Comparison of ENCODE assay signal across 8 cellular contexts in the genomic region with DNA sequence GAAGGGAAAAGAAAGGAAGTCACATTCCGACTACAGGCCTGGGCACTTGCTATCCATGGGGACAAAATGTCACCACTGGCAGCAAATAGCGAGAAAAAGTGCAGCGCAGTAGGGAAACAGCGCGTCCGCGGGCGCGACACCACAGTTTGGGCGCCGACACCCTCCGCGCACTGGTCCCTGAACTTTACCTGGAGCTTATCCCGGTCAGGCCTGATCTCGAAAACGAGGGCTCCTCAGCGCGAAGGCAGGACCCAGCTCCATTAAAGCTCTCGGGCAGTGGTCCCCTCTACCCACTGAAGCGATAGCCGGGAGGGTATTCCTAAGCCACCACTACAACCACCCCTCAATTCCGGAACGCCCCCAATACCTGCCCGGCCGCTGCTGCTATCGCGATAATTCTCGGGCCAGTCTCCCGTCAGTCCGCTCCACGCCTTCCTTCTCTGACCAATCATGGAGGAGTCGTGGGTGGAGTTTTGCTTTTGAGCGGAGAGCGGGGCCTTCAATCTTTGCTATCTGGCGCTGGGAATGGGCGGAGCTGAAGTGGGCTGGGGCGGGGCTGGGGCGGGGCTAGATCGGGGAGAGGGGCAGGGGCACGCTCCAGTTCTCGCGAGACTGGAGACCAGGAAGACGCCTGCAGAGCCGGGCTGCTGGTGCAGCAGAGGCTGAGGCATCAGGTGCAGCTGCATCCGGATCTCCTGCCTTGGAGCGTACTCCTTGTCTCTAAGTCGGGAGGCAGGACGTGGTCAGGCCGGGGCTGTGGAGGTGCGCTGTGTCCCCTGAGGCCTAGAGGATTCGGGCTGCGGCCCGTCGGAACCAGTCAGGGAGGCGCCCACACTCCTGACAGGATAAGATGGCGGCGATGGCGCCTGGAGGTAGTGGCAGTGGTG. TPM values are rescaled to one million over a fixed set of nuclear protein-coding genes. Genes with fewer than 3 reads are reported as not detected.
DNase-seq lines count a peak whose midpoint lies in the region; ATAC-seq and TF ChIP-seq lines count a peak whose summit lies in the region.

A gene with protein sequence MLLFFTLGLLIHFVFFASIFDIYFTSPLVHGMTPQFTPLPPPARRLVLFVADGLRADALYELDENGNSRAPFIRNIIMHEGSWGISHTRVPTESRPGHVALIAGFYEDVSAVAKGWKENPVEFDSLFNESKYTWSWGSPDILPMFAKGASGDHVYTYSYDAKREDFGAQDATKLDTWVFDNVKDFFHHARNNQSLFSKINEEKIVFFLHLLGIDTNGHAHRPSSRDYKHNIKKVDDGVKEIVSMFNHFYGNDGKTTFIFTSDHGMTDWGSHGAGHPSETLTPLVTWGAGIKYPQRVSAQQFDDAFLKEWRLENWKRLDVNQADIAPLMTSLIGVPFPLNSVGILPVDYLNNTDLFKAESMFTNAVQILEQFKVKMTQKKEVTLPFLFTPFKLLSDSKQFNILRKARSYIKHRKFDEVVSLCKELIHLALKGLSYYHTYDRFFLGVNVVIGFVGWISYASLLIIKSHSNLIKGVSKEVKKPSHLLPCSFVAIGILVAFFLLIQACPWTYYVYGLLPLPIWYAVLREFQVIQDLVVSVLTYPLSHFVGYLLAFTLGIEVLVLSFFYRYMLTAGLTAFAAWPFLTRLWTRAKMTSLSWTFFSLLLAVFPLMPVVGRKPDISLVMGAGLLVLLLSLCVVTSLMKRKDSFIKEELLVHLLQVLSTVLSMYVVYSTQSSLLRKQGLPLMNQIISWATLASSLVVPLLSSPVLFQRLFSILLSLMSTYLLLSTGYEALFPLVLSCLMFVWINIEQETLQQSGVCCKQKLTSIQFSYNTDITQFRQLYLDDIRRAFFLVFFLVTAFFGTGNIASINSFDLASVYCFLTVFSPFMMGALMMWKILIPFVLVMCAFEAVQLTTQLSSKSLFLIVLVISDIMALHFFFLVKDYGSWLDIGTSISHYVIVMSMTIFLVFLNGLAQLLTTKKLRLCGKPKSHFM (minus strand): TSS at position 401 of the 887 bp plus-strand sequence. CDS start 25,703 bp downstream, outside the sequence.
A gene with protein sequence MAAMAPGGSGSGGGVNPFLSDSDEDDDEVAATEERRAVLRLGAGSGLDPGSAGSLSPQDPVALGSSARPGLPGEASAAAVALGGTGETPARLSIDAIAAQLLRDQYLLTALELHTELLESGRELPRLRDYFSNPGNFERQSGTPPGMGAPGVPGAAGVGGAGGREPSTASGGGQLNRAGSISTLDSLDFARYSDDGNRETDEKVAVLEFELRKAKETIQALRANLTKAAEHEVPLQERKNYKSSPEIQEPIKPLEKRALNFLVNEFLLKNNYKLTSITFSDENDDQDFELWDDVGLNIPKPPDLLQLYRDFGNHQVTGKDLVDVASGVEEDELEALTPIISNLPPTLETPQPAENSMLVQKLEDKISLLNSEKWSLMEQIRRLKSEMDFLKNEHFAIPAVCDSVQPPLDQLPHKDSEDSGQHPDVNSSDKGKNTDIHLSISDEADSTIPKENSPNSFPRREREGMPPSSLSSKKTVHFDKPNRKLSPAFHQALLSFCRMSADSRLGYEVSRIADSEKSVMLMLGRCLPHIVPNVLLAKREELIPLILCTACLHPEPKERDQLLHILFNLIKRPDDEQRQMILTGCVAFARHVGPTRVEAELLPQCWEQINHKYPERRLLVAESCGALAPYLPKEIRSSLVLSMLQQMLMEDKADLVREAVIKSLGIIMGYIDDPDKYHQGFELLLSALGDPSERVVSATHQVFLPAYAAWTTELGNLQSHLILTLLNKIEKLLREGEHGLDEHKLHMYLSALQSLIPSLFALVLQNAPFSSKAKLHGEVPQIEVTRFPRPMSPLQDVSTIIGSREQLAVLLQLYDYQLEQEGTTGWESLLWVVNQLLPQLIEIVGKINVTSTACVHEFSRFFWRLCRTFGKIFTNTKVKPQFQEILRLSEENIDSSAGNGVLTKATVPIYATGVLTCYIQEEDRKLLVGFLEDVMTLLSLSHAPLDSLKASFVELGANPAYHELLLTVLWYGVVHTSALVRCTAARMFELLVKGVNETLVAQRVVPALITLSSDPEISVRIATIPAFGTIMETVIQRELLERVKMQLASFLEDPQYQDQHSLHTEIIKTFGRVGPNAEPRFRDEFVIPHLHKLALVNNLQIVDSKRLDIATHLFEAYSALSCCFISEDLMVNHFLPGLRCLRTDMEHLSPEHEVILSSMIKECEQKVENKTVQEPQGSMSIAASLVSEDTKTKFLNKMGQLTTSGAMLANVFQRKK (plus strand): TSS at position 600 of the 887 bp plus-strand sequence. CDS start 251 bp downstream, at position 851.

- H4K20me1 ChIP-seq in IMR-90 (ENCODE audit: insufficient read depth, low read length), result peaks cover 20% of the 10 kb centered on the region; the same call in 1 of the 2 replicates

- peak; percentile 99 for DNase-seq in DMS 273 (lab: John Stamatoyannopoulos, UW; ENCODE audit: unreplicated experiment)
- DNase-seq in IMR-90, result peak; percentile 98
- DNase-seq in OCI-M1 (lab: John Stamatoyannopoulos, UW), result peak; percentile 98
- DNase-seq in activated T-cell treated with anti-CD3 and anti-CD28 coated beads for 24 hours (ENCODE audit: low read depth), result peak; percentile 92
- peak; percentile 90 for DNase-seq in epidermal melanocyte (ENCODE audit: insufficient read length, low spot score)
- peak; percentile 92 for DNase-seq in middle frontal gyrus (ENCODE audit: extremely low spot score, low spot score)
- peak; percentile 85 to 87 for DNase-seq in stimulated activated CD8-positive, alpha-beta memory T cell treated with anti-CD3 and anti-CD28 coated beads, Interleukin-2, amount 100 ng/mL, for 48 hours (ENCODE audit: low read depth in 2 of 2)

- in situ Hi-C loops in IMR-90 (cut with MboI; ENCODE audit: low sequenced_read_pairs), result loop anchor here (5.0 to 25.0 kb wide), 4 partner anchors 60 to 800 kb away; a partner anchor contains a TSS

- peak within 1 kb of the TSS; percentile 87 for H3K27ac ChIP-seq in IMR-90 (ENCODE audit: insufficient read depth, low read length)

- peak within 1 kb of the TSS; percentile 92 for H4K91ac ChIP-seq in IMR-90 (ENCODE audit: insufficient read depth, low read depth, low read length)

- H3K36me3 ChIP-seq in IMR-90 (ENCODE audit: control insufficient read depth, insufficient read depth, low read length), result no peaks in the 10 kb centered on the region

- H3K79me1 ChIP-seq in IMR-90 (ENCODE audit: low read depth in 1 of 2, low read length in 2 of 2), result peaks cover 9 to 35% of the 10 kb centered on the region in 2 experiments

- H3K4me3 ChIP-seq in IMR-90 (ENCODE audit: insufficient read depth, low read depth, low read length), result peak within 1 kb of the TSS; percentile 96

- BruUV-seq in IMR-90 (replicated peaks; lab: Mats Ljungman, UMichigan), result no TSS peak

- no peak for TF ChIP-seq RAD21 in IMR-90 (IDR thresholded peaks at IDR 0.05; ENCODE audit: low read length)

- dilution Hi-C loops in IMR-90 (cut with HindIII; ENCODE audit: low sequenced_read_pairs, unreplicated experiment), result no loop called here

- H3K4me1 ChIP-seq in IMR-90 (ENCODE audit: control insufficient read depth, insufficient read depth, low read length), result peaks cover 8% of the 10 kb centered on the region; the same call in 1 of the 2 replicates

- H4K8ac ChIP-seq in IMR-90 (ENCODE audit: low read depth in 2 of 2, low read length in 2 of 2), result peak within 1 kb of the TSS; percentile 85 to 94

- no peaks in the 10 kb centered on the region for H3K27me3 ChIP-seq in IMR-90 (ENCODE audit: control insufficient read depth, insufficient read depth, low read length)

- ATAC-seq in GM21528 (IDR thresholded peaks at IDR 0.05; ENCODE audit: low FRiP score, unreplicated experiment) (peak; percentile 93), IMR-90 (ENCODE audit: low read depth) (peak; percentile 95)

- peak; percentile 70 for TF ChIP-seq POLR2A in IMR-90 (IDR thresholded peaks at IDR 0.05; ENCODE audit: low read depth, low read length)

- no peaks in the 10 kb centered on the region for H3K9me3 ChIP-seq in IMR-90 (ENCODE audit: control insufficient read depth, insufficient read depth, low read length)

- peak within 1 kb of the TSS; percentile 88 for H3K9ac ChIP-seq in IMR-90 (ENCODE audit: low read depth, low read length)

- CTCF ChIA-PET in IMR-90 (lab: Yijun Ruan, JAX), result interaction anchor here (0.6 to 1.2 kb wide), 4 partner anchors 11 to 22 kb away, joined by 3 to 6 read pairs (median 4); no protein-coding TSS in a partner anchor

- H3K23ac ChIP-seq in IMR-90 (ENCODE audit: low read depth, low read length), result peak within 1 kb of the TSS; percentile 70

- peak within 1 kb of the TSS; percentile 87 for H4K5ac ChIP-seq in IMR-90 (ENCODE audit: low read depth, low read length)

- peak within 1 kb of the TSS; percentile 60; the same call in 1 of the 2 replicates for H3K18ac ChIP-seq in IMR-90 (ENCODE audit: low read depth, low read length)

- TF ChIP-seq CTCF in IMR-90 (conservative IDR thresholded peaks at IDR 0.05; ENCODE audit: low read depth, low read length), result no peak

- H2AFZ ChIP-seq in IMR-90 (replicated peaks; ENCODE audit: low read length, poor library complexity), result peak within 1 kb of the TSS; percentile 97

- peak within 1 kb of the TSS; percentile 84 for H2AK9ac ChIP-seq in IMR-90 (replicated peaks; ENCODE audit: low read depth, low read length, poor library complexity)

- peak within 1 kb of the TSS; percentile 28; the same call in 1 of the 2 replicates for H2BK120ac ChIP-seq in IMR-90 (ENCODE audit: low read depth, low read length)

- H2BK20ac ChIP-seq in IMR-90 (ENCODE audit: low read depth, low read length), result no peak within 1 kb of the TSS

- intact Hi-C loops in IMR-90 (cut with micrococcal nuclease), result loop anchor here (1.0 to 10.0 kb wide), 4 partner anchors 62 to 798 kb away; a partner anchor contains a TSS

- H3K9me1 ChIP-seq in IMR-90 (ENCODE audit: insufficient read depth, low read length), result no peaks in the 10 kb centered on the region; the same call in 1 of the 2 replicates

- H3K4ac ChIP-seq in IMR-90 (ENCODE audit: low read depth, low read length), result peak within 1 kb of the TSS; percentile 88

- peak within 1 kb of the TSS; percentile 74 for H3K14ac ChIP-seq in IMR-90 (replicated peaks; ENCODE audit: low read depth, low read length)

- H2BK15ac ChIP-seq in IMR-90 (ENCODE audit: low read depth, low read length), result no peak within 1 kb of the TSS; the same call in 2 of the 3 replicates

- peak within 1 kb of the TSS; percentile 97 for H3K4me2 ChIP-seq in IMR-90 (ENCODE audit: low read depth, low read length)

- H2BK5ac ChIP-seq in IMR-90 (ENCODE audit: low read depth, low read length, poor library complexity, severe bottlenecking), result peak within 1 kb of the TSS; percentile 82

- peak within 1 kb of the TSS; percentile 91 for H2AK5ac ChIP-seq in IMR-90 (ENCODE audit: low read depth, low read length)

- POLR2A ChIA-PET in IMR-90 (lab: Charles Lee; ENCODE audit: unreplicated experiment), result no interaction called here

- no peak within 1 kb of the TSS; the same call in 1 of the 2 replicates for H3K56ac ChIP-seq in IMR-90 (ENCODE audit: extremely low read depth, insufficient read depth, low read length)

- 0% methylated on average over 18 of the region's 58 CpGs; no CpG with 5 or more reads in 1 of the 2 experiments for WGBS in IMR-90 (ENCODE audit: extremely low coverage in 2 of 2, insufficient read length in 1 of 2), 2 experiments

RNA-seq across cellular contexts. Expression of the first gene that starts in this region (rescaled TPM):
- total RNA-seq in IMR-90 (2012; rRNA removed), result 17.9 and 42.2 TPM in 2 replicates
- polyA plus RNA-seq in IMR-90 (2012; rRNA removed), result 5.8 and 9.0 TPM in 2 replicates
- 1.3 and 1.6 TPM in 2 replicates for polyA plus RNA-seq in IMR-90 (2012; cell fraction: cytosol; rRNA removed)
- 0.71 and 5.9 TPM in 2 replicates for polyA plus RNA-seq in IMR-90 (2012; cell fraction: nucleus; rRNA removed; ENCODE audit: low replicate concordance)

RNA-seq across cellular contexts. Expression of the second gene that starts in this region (rescaled TPM):
- total RNA-seq in IMR-90 (2012; rRNA removed), result 45.5 and 52.5 TPM in 2 replicates
- 9.5 and 14.4 TPM in 2 replicates for polyA plus RNA-seq in IMR-90 (2012; rRNA removed)
- polyA plus RNA-seq in IMR-90 (2012; cell fraction: cytosol; rRNA removed), result 2.4 and 3.0 TPM in 2 replicates
- 9.0 and 35.8 TPM in 2 replicates for polyA plus RNA-seq in IMR-90 (2012; cell fraction: nucleus; rRNA removed; ENCODE audit: low replicate concordance)

Comparison
In these comparisons a context has a peak if more than half of its experiments do, and no peak if none do; other contexts are left out.
1. Peak in every context shown above with its lines: DNase-seq, ATAC-seq, H3K4me3 ChIP-seq and H3K27ac ChIP-seq.